Comparison of ENCODE assay signal across 20 cellular contexts in genomic region chr3:114718897-114719208, GRCh38.
DNase-seq lines count a peak whose midpoint lies in the region; TF ChIP-seq lines count a peak whose summit lies in the region.
"Had no signal": no experiment of that assay in that cellular context is flagged by ENCODE, and none has a peak within 500 bp of the region (broad histone marks: within the 10 kb centered on the region; RNA-seq: fewer than 3 reads in every experiment).

No MANE protein-coding gene starts in this region.

- H3K27me3 Mint-ChIP-seq in nephron (ENCODE audit: low read depth), result no peaks in the 10 kb centered on the region

- H3K4me1 Mint-ChIP-seq in nephron, result peaks cover 21% of the 10 kb centered on the region

- peak overlapping the region; percentile 91 to 97 (median 95) for H3K27ac Mint-ChIP-seq in nephron
- H3K27ac Mint-ChIP-seq: activated CD8-positive, alpha-beta T cell treated with anti-CD3 and anti-CD28 coated beads, Interleukin-2, amount 10 ng/mL, durations not matched to agents 7 days and 5 days; activated T-helper 2 cell treated with anti-CD3 and anti-CD28 coated beads, Interferon-gamma antibody, Interleukin-2, Interleukin-4, amounts not matched to agents 10 μg/mL and 5 μg/mL and 100 μg/mL, durations not matched to agents 14 hours and 24 hours and 36 hours had no signal

- H3K4me3 Mint-ChIP-seq in nephron, result peak overlapping the region in 1 of 3 experiments; percentile 26
- H3K4me3 Mint-ChIP-seq: activated CD8-positive, alpha-beta T cell treated with anti-CD3 and anti-CD28 coated beads, Interleukin-2, amount 10 ng/mL, durations not matched to agents 7 days and 5 days; neural crest cell had no signal

- DNase-seq in HuH-7.5 (ENCODE audit: low spot score) (peak; percentile 8), kidney glomerular epithelial cell (lab: John Stamatoyannopoulos, UW) (peak; percentile 47), brain microvascular endothelial cell (no peak), SHP77 treated with DMSO at 0.1 percent for 48 hours (lab: John Stamatoyannopoulos, UW) (no peak), NCI-H1048 (lab: John Stamatoyannopoulos, UW) (no peak), ureter (ENCODE audit: low spot score) (no peak)
- DNase-seq: activated CD8-positive, alpha-beta T cell treated with anti-CD3 and anti-CD28 coated beads, Interleukin-2, amount 10 ng/mL, durations not matched to agents 7 days and 5 days; activated naive CD4-positive, alpha-beta T cell treated with anti-CD3 and anti-CD28 coated beads, Interleukin-2, amount 50 U/mL, for 16 hours; mammary epithelial cell; NCI-H446; NCI-H774; Peyer's patch; SIG-M5; sigmoid colon; stimulated activated CD4-positive, alpha-beta T cell treated with anti-CD3 and anti-CD28 coated beads, Interleukin-4, amount 100 ng/mL, for 1 hour had no signal

- H3K36me3 Mint-ChIP-seq in nephron (ENCODE audit: low read depth), result no peaks in the 10 kb centered on the region

- H3K27ac ChIP-seq in 22Rv1 (peak overlapping the region; percentile 99), brain microvascular endothelial cell (no peak overlapping the region)
- H3K27ac ChIP-seq: sigmoid colon had no signal

- no peaks in the 10 kb centered on the region for H3K27me3 ChIP-seq in brain microvascular endothelial cell (replicated peaks)
- H3K27me3 ChIP-seq: Peyer's patch, sigmoid colon, tibial nerve had no signal

- no peaks in the 10 kb centered on the region for H3K9me3 Mint-ChIP-seq in nephron
- H3K9me3 Mint-ChIP-seq: activated T-helper 2 cell treated with anti-CD3 and anti-CD28 coated beads, Interferon-gamma antibody, Interleukin-2, Interleukin-4, amounts not matched to agents 10 μg/mL and 5 μg/mL and 100 μg/mL, durations not matched to agents 14 hours and 24 hours and 36 hours; neural crest cell had no signal

- H3K4me3 ChIP-seq in brain microvascular endothelial cell (ENCODE audit: low read depth, low read length), result no peak overlapping the region
- H3K4me3 ChIP-seq: sigmoid colon, tibial nerve had no signal

- in situ Hi-C loops in brain microvascular endothelial cell (cut with HindIII; ENCODE audit: low pct_ligation_motif_present, low sequenced_read_pairs), result no loop called here

- TF ChIP-seq CTCF in 22Rv1 (IDR thresholded peaks at IDR 0.05) (no peak), nephron (IDR thresholded peaks at IDR 0.05; ENCODE audit: unreplicated experiment in 3 of 3) (no peak), brain microvascular endothelial cell (IDR thresholded peaks at IDR 0.05; ENCODE audit: low read depth, low read length, missing control alignments) (no peak)

- no peaks in the 10 kb centered on the region for H3K36me3 ChIP-seq in brain microvascular endothelial cell (replicated peaks)
- H3K36me3 ChIP-seq: Peyer's patch, sigmoid colon, tibial nerve had no signal

Comparison
In these comparisons a context has a peak if more than half of its experiments do, and no peak if none do; other contexts are left out.
1. DNase-seq: peak in HuH-7.5 (single experiment) and kidney glomerular epithelial cell (single experiment); none in brain microvascular endothelial cell (single experiment), SHP77 treated with DMSO at 0.1 percent for 48 hours (single experiment), NCI-H1048 (single experiment) and ureter (single experiment).